In genomic region chr10:53864850-53865249, GRCh38 we compare ENCODE assay signal across 29 cellular contexts.
"Had no signal": no experiment of that assay in that cellular context is flagged by ENCODE, and none has a peak within 500 bp of the region (broad histone marks: within the 10 kb centered on the region; RNA-seq: fewer than 3 reads in every experiment).

No MANE protein-coding gene starts in this region.

- H3K9me3 Mint-ChIP-seq: activated CD4-positive, alpha-beta T cell treated with anti-CD3 and anti-CD28 coated beads, Interleukin-2, amount 10 ng/mL, durations not matched to agents 24 days and 14 days had no signal

- FAIRE-seq: astrocyte, TTC549 had no signal

- H3K36me3 ChIP-seq: adrenal gland, breast epithelium, SJCRH30 had no signal

- H3K27ac ChIP-seq: adrenal gland, body of pancreas, breast epithelium, KMS-11, SJCRH30, SK-N-MC had no signal

- H3K27ac Mint-ChIP-seq: activated CD4-positive, alpha-beta T cell treated with anti-CD3 and anti-CD28 coated beads, Interleukin-2, amount 10 ng/mL, durations not matched to agents 24 days and 14 days; activated CD8-positive, alpha-beta T cell treated with anti-CD3 and anti-CD28 coated beads for 36 hours; activated naive CD4-positive, alpha-beta T cell treated with anti-CD3 and anti-CD28 coated beads for 36 hours; activated naive CD4-positive, alpha-beta T cell treated with anti-CD3 and anti-CD28 coated beads, Interleukin-2, amount 50 U/mL, for 72 hours; T-helper 1 cell treated with Interleukin-12 subunit alpha and Interleukin-12 subunit beta and Interleukin-4 antibody, amounts not matched to agents 30 μg/mL and 1 μg/mL, for 36 hours; T-helper 2 cell treated with Interferon-gamma antibody and Interleukin-4, amounts not matched to agents 5 μg/mL and 100 μg/mL, for 36 hours had no signal

- H3K4me3 ChIP-seq: adrenal gland, body of pancreas, breast epithelium, SJCRH30, SK-N-MC had no signal

- ATAC-seq: activated CD8-positive, alpha-beta T cell treated with anti-CD3 and anti-CD28 coated beads for 36 hours; activated naive CD4-positive, alpha-beta T cell treated with anti-CD3 and anti-CD28 coated beads, Interleukin-2, amount 50 U/mL, for 72 hours; body of pancreas; Panc1 had no signal

- H3K4me1 Mint-ChIP-seq: activated CD4-positive, alpha-beta T cell treated with anti-CD3 and anti-CD28 coated beads, Interleukin-2, amount 10 ng/mL, durations not matched to agents 24 days and 14 days had no signal

- H3K36me3 Mint-ChIP-seq: activated naive CD4-positive, alpha-beta T cell treated with anti-CD3 and anti-CD28 coated beads, Interleukin-2, amount 50 U/mL, for 72 hours had no signal

- H3K9me3 ChIP-seq: adrenal gland, body of pancreas, breast epithelium, SJCRH30 had no signal

- H3K27me3 ChIP-seq: adrenal gland, body of pancreas, breast epithelium, SJCRH30 had no signal

- H3K4me3 Mint-ChIP-seq: activated CD4-positive, alpha-beta T cell treated with anti-CD3 and anti-CD28 coated beads, Interleukin-2, amount 10 ng/mL, durations not matched to agents 24 days and 14 days; activated CD8-positive, alpha-beta T cell treated with anti-CD3 and anti-CD28 coated beads for 36 hours; activated naive CD4-positive, alpha-beta T cell treated with anti-CD3 and anti-CD28 coated beads for 36 hours; T-helper 1 cell treated with Interleukin-12 subunit alpha and Interleukin-12 subunit beta and Interleukin-4 antibody, amounts not matched to agents 30 μg/mL and 1 μg/mL, for 36 hours; T-helper 2 cell treated with Interferon-gamma antibody and Interleukin-4, amounts not matched to agents 5 μg/mL and 100 μg/mL, for 36 hours had no signal

- H3K27me3 Mint-ChIP-seq: activated CD4-positive, alpha-beta T cell treated with anti-CD3 and anti-CD28 coated beads, Interleukin-2, amount 10 ng/mL, durations not matched to agents 24 days and 14 days; activated CD8-positive, alpha-beta T cell treated with anti-CD3 and anti-CD28 coated beads for 36 hours had no signal

- H3K4me1 ChIP-seq: adrenal gland, body of pancreas, breast epithelium, SJCRH30 had no signal

- DNase-seq: activated CD4-positive, alpha-beta T cell treated with anti-CD3 and anti-CD28 coated beads, Interleukin-2, amount 10 ng/mL, durations not matched to agents 24 days and 14 days; activated CD4-positive, alpha-beta T cell treated with anti-CD3 and anti-CD28 coated beads, Interleukin-2, amount 50 U/mL, for 4 hours; activated CD8-positive, alpha-beta T cell treated with anti-CD3 and anti-CD28 coated beads for 36 hours; activated gamma-delta T cell treated with Interleukin-2 at 50 U/mL for 16 hours; activated naive CD4-positive, alpha-beta T cell treated with anti-CD3 and anti-CD28 coated beads for 36 hours; activated T-cell treated with anti-CD3 and anti-CD28 coated beads, Interleukin-2, amount 50 U/mL, for 1 hour; adrenal gland; body of pancreas; MM.1S; MV-4-11; NCI-H1092; NCI-H146; NCI-H187; NCI-H2029 treated with DMSO at 0.1 percent for 48 hours; NCI-H2107; NCI-H2171; NCI-H510A; NCI-H526; SHP77; SJCRH30 had no signal
